11 cellular contexts compared by ENCODE assay signal in the genomic region with DNA sequence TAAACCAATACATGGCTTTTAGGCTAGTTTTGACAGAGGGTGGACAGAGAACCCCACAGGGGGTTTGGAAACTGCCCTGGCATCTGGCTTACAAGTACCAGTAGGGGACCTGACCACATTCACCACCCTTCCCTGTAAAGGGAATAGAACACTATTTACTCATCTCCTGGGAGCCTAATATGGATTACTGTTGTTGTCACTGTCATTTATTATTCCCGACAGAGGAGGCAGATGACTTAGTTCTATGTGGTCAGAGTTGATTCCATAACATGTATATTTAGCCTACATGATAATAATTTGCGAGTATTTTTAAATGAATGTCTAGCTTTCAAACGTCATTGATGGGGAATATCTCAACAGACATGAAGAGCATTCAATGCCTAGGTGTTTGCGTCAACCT. TPM values are rescaled to one million over a fixed set of nuclear protein-coding genes. Genes with fewer than 3 reads are reported as not detected.
DNase-seq lines count a peak whose midpoint lies in the region; FAIRE-seq and TF ChIP-seq lines count a peak whose summit lies in the region.
"Had no signal": no experiment of that assay in that cellular context is flagged by ENCODE, and none has a peak within 500 bp of the region (broad histone marks: within the 10 kb centered on the region; RNA-seq: fewer than 3 reads in every experiment).

No MANE protein-coding gene starts in this region.

- H2AFZ ChIP-seq in keratinocyte (ENCODE audit: control insufficient read depth, low read length), result peak overlapping the region; percentile 79

- no peaks in the 10 kb centered on the region for H3K79me2 ChIP-seq in keratinocyte (ENCODE audit: control insufficient read depth, insufficient read depth, low read length)

- dilution Hi-C loops in keratinocyte (cut with MboI; ENCODE audit: extremely low pct_ligation_motif_present, low sequenced_read_pairs), result no loop called here

- no peak overlapping the region for H3K4me3 Mint-ChIP-seq in activated CD4-positive, alpha-beta memory T cell treated with anti-CD3 and anti-CD28 coated beads, Interleukin-2, amount 10 ng/mL, durations not matched to agents 7 days and 5 days
- H3K4me3 Mint-ChIP-seq: activated naive CD4-positive, alpha-beta T cell treated with anti-CD3 and anti-CD28 coated beads, Interleukin-2, amount 50 U/mL, for 24 hours had no signal

- H3K36me3 ChIP-seq in keratinocyte (ENCODE audit: control insufficient read depth in 2 of 2, extremely low read depth in 1 of 2, insufficient read depth in 2 of 2, low read length in 2 of 2) (peaks cover 0 to 4% of the 10 kb centered on the region in 2 experiments), urinary bladder (ENCODE audit: insufficient read depth) (peaks cover 2% of the 10 kb centered on the region)

- peak overlapping the region; percentile 92 for H3K4me2 ChIP-seq in keratinocyte (ENCODE audit: control insufficient read depth, extremely low read depth, insufficient read depth, low read depth, low read length)

- 69% methylated on average over 4 of the region's 4 CpGs for WGBS in urinary bladder

- POLR2A ChIA-PET in activated CD4-positive, alpha-beta memory T cell treated with anti-CD3 and anti-CD28 coated beads, Interleukin-2, amount 10 ng/mL, durations not matched to agents 7 days and 5 days (lab: Charles Lee), result interaction anchor here (1.7 to 18.6 kb wide), 5 partner anchors 8 to 77 kb away, joined by 6 to 320 read pairs (median 11); a partner anchor contains a TSS

- H3K4me1 ChIP-seq in keratinocyte (ENCODE audit: control insufficient read depth, extremely low read depth, insufficient read depth, low read length) (peaks cover 51% of the 10 kb centered on the region), urinary bladder (ENCODE audit: insufficient read depth) (no peaks in the 10 kb centered on the region)

- peak overlapping the region; percentile 67 for H3K9ac ChIP-seq in keratinocyte (ENCODE audit: control insufficient read depth, extremely low read depth, insufficient read depth, low read length)

- H3K27me3 ChIP-seq in keratinocyte (ENCODE audit: control insufficient read depth, extremely low read depth, insufficient read depth, low read length), result no peaks in the 10 kb centered on the region

- H3K9me3 ChIP-seq in keratinocyte (ENCODE audit: control insufficient read depth, low read depth, low read length), result no peaks in the 10 kb centered on the region

- H3K27ac ChIP-seq in keratinocyte (ENCODE audit: control insufficient read depth, insufficient read depth, low read length) (peak overlapping the region; percentile 90), urinary bladder (ENCODE audit: low read depth) (peak overlapping the region; percentile 35)

- H3K4me3 ChIP-seq in keratinocyte (ENCODE audit: control insufficient read depth in 2 of 3, extremely low read depth in 1 of 3, insufficient read depth in 2 of 3, low read depth in 1 of 3, low read length in 3 of 3) (peak overlapping the region in 2 of 3 experiments; percentile 57 to 70), urinary bladder (ENCODE audit: low read depth, low read length) (no peak overlapping the region)

- H3K27me3 Mint-ChIP-seq in activated CD4-positive, alpha-beta memory T cell treated with anti-CD3 and anti-CD28 coated beads, Interleukin-2, amount 10 ng/mL, durations not matched to agents 7 days and 5 days, result no peaks in the 10 kb centered on the region
- H3K27me3 Mint-ChIP-seq: activated naive CD4-positive, alpha-beta T cell treated with anti-CD3 and anti-CD28 coated beads, Interleukin-2, amount 50 U/mL, for 24 hours had no signal

- TF ChIP-seq CTCF in keratinocyte (optimal IDR thresholded peaks at IDR 0.05 in 1 of 3, IDR thresholded peaks at IDR 0.05 in 1 of 3, conservative IDR thresholded peaks at IDR 0.05 in 1 of 3; ENCODE audit: extremely low read depth in 1 of 3, insufficient read depth in 2 of 3, low read length in 3 of 3), result peak in 1 of 3 experiments; percentile 7

- H3K9me1 ChIP-seq in keratinocyte (ENCODE audit: control insufficient read depth, extremely low read depth, insufficient read depth, low read length), result no peaks in the 10 kb centered on the region

- peaks cover 42% of the 10 kb centered on the region for H3K4me1 Mint-ChIP-seq in activated CD4-positive, alpha-beta memory T cell treated with anti-CD3 and anti-CD28 coated beads, Interleukin-2, amount 10 ng/mL, durations not matched to agents 7 days and 5 days

- H3K36me3 Mint-ChIP-seq in activated CD4-positive, alpha-beta memory T cell treated with anti-CD3 and anti-CD28 coated beads, Interleukin-2, amount 10 ng/mL, durations not matched to agents 7 days and 5 days (ENCODE audit: low read depth), result peaks cover 8% of the 10 kb centered on the region
- H3K36me3 Mint-ChIP-seq: activated naive CD4-positive, alpha-beta T cell treated with anti-CD3 and anti-CD28 coated beads, Interleukin-2, amount 50 U/mL, for 24 hours; naive thymus-derived CD8-positive, alpha-beta T cell had no signal

- peak overlapping the region; percentile 22 for H3K27ac Mint-ChIP-seq in activated CD4-positive, alpha-beta memory T cell treated with anti-CD3 and anti-CD28 coated beads, Interleukin-2, amount 10 ng/mL, durations not matched to agents 7 days and 5 days
- H3K27ac Mint-ChIP-seq: activated naive CD4-positive, alpha-beta T cell treated with anti-CD3 and anti-CD28 coated beads, Interleukin-2, amount 50 U/mL, for 24 hours had no signal

- no peaks in the 10 kb centered on the region for H4K20me1 ChIP-seq in keratinocyte (ENCODE audit: control insufficient read depth, extremely low read depth, insufficient read depth, low read length)

- DNase-seq in LHCN-M2 (ENCODE audit: low read depth) (peak; percentile 62), keratinocyte (ENCODE audit: low read depth, low spot score) (no peak), germinal center (ENCODE audit: low spot score) (no peak)
- DNase-seq in activated CD4-positive, alpha-beta memory T cell treated with anti-CD3 and anti-CD28 coated beads, Interleukin-2, amount 10 ng/mL, durations not matched to agents 7 days and 5 days, result no peak
- DNase-seq in activated effector memory CD4-positive, alpha-beta T cell treated with Interleukin-2 at 50 U/mL for 16 hours, result no peak
- no peak for DNase-seq in activated effector memory CD4-positive, alpha-beta T cell treated with anti-CD3 and anti-CD28 coated beads, Interleukin-2, amount 50 U/mL, for 16 hours
- DNase-seq: foreskin melanocyte; naive thymus-derived CD8-positive, alpha-beta T cell; T1000 had no signal

- CTCF ChIA-PET in activated CD4-positive, alpha-beta memory T cell treated with anti-CD3 and anti-CD28 coated beads, Interleukin-2, amount 10 ng/mL, durations not matched to agents 7 days and 5 days (lab: Charles Lee), result interaction anchor here (0.6 to 2.9 kb wide), 8 partner anchors 13 to 72 kb away, joined by 3 to 10 read pairs (median 5); no protein-coding TSS in a partner anchor

- peaks cover 3% of the 10 kb centered on the region for H3K9me3 Mint-ChIP-seq in activated CD4-positive, alpha-beta memory T cell treated with anti-CD3 and anti-CD28 coated beads, Interleukin-2, amount 10 ng/mL, durations not matched to agents 7 days and 5 days
- H3K9me3 Mint-ChIP-seq: activated naive CD4-positive, alpha-beta T cell treated with anti-CD3 and anti-CD28 coated beads, Interleukin-2, amount 50 U/mL, for 24 hours; naive thymus-derived CD8-positive, alpha-beta T cell had no signal

- no peak for FAIRE-seq in keratinocyte (lab: Jason Lieb, UNC)

RNA-seq across cellular contexts. Expression of a gene that starts 15.9 kb away (rescaled TPM):
- total RNA-seq in LHCN-M2 (2014; rRNA removed) (153 and 164 TPM in 2 replicates), urinary bladder (124 TPM)
- polyA plus RNA-seq in LHCN-M2 (2012), result 23.5 TPM
- 10 to 100 TPM; 36.0 to 39.6 TPM for total RNA-seq in activated CD4-positive, alpha-beta memory T cell treated with anti-CD3 and anti-CD28 coated beads, Interleukin-2, amount 10 ng/mL, durations not matched to agents 7 days and 5 days
- polyA plus RNA-seq in keratinocyte (17.9 to 41.1 TPM (median 34.9 TPM) in 3 replicates), urinary bladder (42.4 TPM)
- polyA plus RNA-seq in keratinocyte (2011; ENCODE audit: low read depth), result 24.1 TPM
- 15.0 and 25.8 TPM in 2 replicates for polyA plus RNA-seq in keratinocyte (2011; cell fraction: cytosol; rRNA removed)
- polyA plus RNA-seq in keratinocyte (2011; cell fraction: nucleus; rRNA removed), result 36.8 and 40.9 TPM in 2 replicates
- 19.3 and 38.7 TPM in 2 replicates for polyA plus RNA-seq in keratinocyte (2012; ENCODE audit: low replicate concordance)
- polyA minus RNA-seq in keratinocyte, result 45.2 to 76.7 TPM (median 75.1 TPM) in 3 replicates
- 38.2 TPM for polyA minus RNA-seq in keratinocyte (2011; cell fraction: cytosol; rRNA and poly(A)+ RNA removed)
- 59.4 and 96.9 TPM in 2 replicates for polyA minus RNA-seq in keratinocyte (2011; cell fraction: nucleus; rRNA and poly(A)+ RNA removed)
